In genomic region chr1:40862008-40862863, GRCh38 we compare ENCODE assay signal across 1 cellular context.
TF ChIP-seq lines count a peak whose summit lies in the region.

TSS of gene CITED4 (minus strand) at chr1:40862363. CDS start at chr1:40862127, 236 bp downstream.

TF ChIP-seq in HepG2, 621 proteins besides CTCF, POLR2A, EP300 and RAD21 (continued from another document and continues in another):
- no peak for TF ChIP-seq SIX1 (CRISPR knock-in tag; IDR thresholded peaks at IDR 0.05; ENCODE audit: borderline replicate concordance)
- no peak for TF ChIP-seq RBAK (CRISPR knock-in tag; IDR thresholded peaks at IDR 0.05)
- no peak for TF ChIP-seq ZBTB7A (CRISPR knock-in tag; IDR thresholded peaks at IDR 0.05)
- TF ChIP-seq CEBPB (IDR thresholded peaks at IDR 0.05; ENCODE audit: borderline replicate concordance, low read depth, low read length): no peak
- no peak for TF ChIP-seq ZNF512B (CRISPR knock-in tag; IDR thresholded peaks at IDR 0.05; ENCODE audit: borderline replicate concordance)
- TF ChIP-seq TCF7L2 (IDR thresholded peaks at IDR 0.05; ENCODE audit: low read depth, low read length): no peak
- peak; percentile 48; the same call in 1 of the 2 replicates for TF ChIP-seq TBX2 (CRISPR knock-in tag; IDR thresholded peaks at IDR 0.05; ENCODE audit: borderline replicate concordance)
- TF ChIP-seq ZNF496 (CRISPR knock-in tag; IDR thresholded peaks at IDR 0.05; ENCODE audit: insufficient replicate concordance): no peak
- no peak for TF ChIP-seq ZFAT (CRISPR knock-in tag; conservative IDR thresholded peaks at IDR 0.05)
- peak; percentile 79 for TF ChIP-seq PATZ1 (CRISPR knock-in tag; IDR thresholded peaks at IDR 0.05)
- peak; percentile 71; the same call in 1 of the 2 replicates for TF ChIP-seq ZNF580 (CRISPR knock-in tag; IDR thresholded peaks at IDR 0.05; ENCODE audit: borderline replicate concordance, low read depth)
- no peak for TF ChIP-seq ZNF710 (CRISPR knock-in tag; IDR thresholded peaks at IDR 0.05; ENCODE audit: borderline replicate concordance)
- no peak for TF ChIP-seq REL (CRISPR knock-in tag; conservative IDR thresholded peaks at IDR 0.05)
- 0 out of 2 replicates have a peak, but pooled peaks have one; percentile 30 for TF ChIP-seq SALL2 (CRISPR knock-in tag; IDR thresholded peaks at IDR 0.05)
- no peak for TF ChIP-seq IRF1 (CRISPR knock-in tag; IDR thresholded peaks at IDR 0.05; ENCODE audit: low read depth)
- no peak for TF ChIP-seq SNAI1 (CRISPR knock-in tag; IDR thresholded peaks at IDR 0.05; ENCODE audit: borderline replicate concordance)
- no peak for TF ChIP-seq ZBTB3 (CRISPR knock-in tag; IDR thresholded peaks at IDR 0.05; ENCODE audit: borderline replicate concordance, low read depth)
- no peak for TF ChIP-seq MEF2D (CRISPR knock-in tag; IDR thresholded peaks at IDR 0.05)
- no peak for TF ChIP-seq SNRNP70 (IDR thresholded peaks at IDR 0.05; ENCODE audit: low read depth, low read length)
- peak; percentile 55; the same call in 1 of the 2 replicates for TF ChIP-seq ZNF501 (CRISPR knock-in tag; IDR thresholded peaks at IDR 0.05)
- no peak for TF ChIP-seq ZNF577 (CRISPR knock-in tag; IDR thresholded peaks at IDR 0.05; ENCODE audit: borderline replicate concordance, low read depth)
- no peak for TF ChIP-seq SRSF4 (IDR thresholded peaks at IDR 0.05; ENCODE audit: low read depth, low read length, poor library complexity, severe bottlenecking)
- no peak for TF ChIP-seq TARDBP (CRISPR knock-in tag; IDR thresholded peaks at IDR 0.05)
- no peak for TF ChIP-seq ZBTB39 (CRISPR knock-in tag; IDR thresholded peaks at IDR 0.05)
- no peak for TF ChIP-seq PREB (CRISPR knock-in tag; IDR thresholded peaks at IDR 0.05)
- no peak for TF ChIP-seq KAT7 (CRISPR knock-in tag; IDR thresholded peaks at IDR 0.05; ENCODE audit: borderline replicate concordance)
- no peak for TF ChIP-seq ZNF484 (CRISPR knock-in tag; IDR thresholded peaks at IDR 0.05; ENCODE audit: borderline replicate concordance, low read depth)
- peak; percentile 36; the same call in 1 of the 2 replicates for TF ChIP-seq ZNF232 (CRISPR knock-in tag; IDR thresholded peaks at IDR 0.05; ENCODE audit: borderline replicate concordance)
- peak; percentile 48; the same call in 1 of the 2 replicates for TF ChIP-seq NKX3-1 (CRISPR knock-in tag; IDR thresholded peaks at IDR 0.05)
- no peak for TF ChIP-seq YEATS2 (CRISPR knock-in tag; IDR thresholded peaks at IDR 0.05; ENCODE audit: borderline replicate concordance)
- 0 out of 2 replicates have a peak, but pooled peaks have one; percentile 39 for TF ChIP-seq IRX3 (CRISPR knock-in tag; IDR thresholded peaks at IDR 0.05; ENCODE audit: borderline replicate concordance, low read depth)
- TF ChIP-seq PRDM10 (CRISPR knock-in tag; IDR thresholded peaks at IDR 0.05; ENCODE audit: low read depth): no peak
- TF ChIP-seq CSRNP1 (CRISPR knock-in tag; IDR thresholded peaks at IDR 0.05): no peak
- no peak for TF ChIP-seq ZNF350 (CRISPR knock-in tag; IDR thresholded peaks at IDR 0.05; ENCODE audit: borderline replicate concordance, low read depth)
- TF ChIP-seq FOXK2 (IDR thresholded peaks at IDR 0.05): no peak
- no peak for TF ChIP-seq SMAD9 (CRISPR knock-in tag; IDR thresholded peaks at IDR 0.05)
- no peak for TF ChIP-seq ZNF724P (CRISPR knock-in tag; IDR thresholded peaks at IDR 0.05; ENCODE audit: borderline replicate concordance)
- no peak for TF ChIP-seq ZC3H4 (CRISPR knock-in tag; IDR thresholded peaks at IDR 0.05; ENCODE audit: borderline replicate concordance)
- no peak; the same call in 1 of the 2 replicates for TF ChIP-seq CREB3 (CRISPR knock-in tag; IDR thresholded peaks at IDR 0.05)
- no peak for TF ChIP-seq ZNF605 (CRISPR knock-in tag; IDR thresholded peaks at IDR 0.05)
- no peak; the same call in 1 of the 2 replicates for TF ChIP-seq ZNF782 (CRISPR knock-in tag; IDR thresholded peaks at IDR 0.05; ENCODE audit: borderline replicate concordance)
- TF ChIP-seq CCDC6 (CRISPR knock-in tag; IDR thresholded peaks at IDR 0.05): peak; percentile 77
- TF ChIP-seq KAT2B (IDR thresholded peaks at IDR 0.05; ENCODE audit: borderline replicate concordance, low read depth, low read length): no peak
- TF ChIP-seq CHD2 (IDR thresholded peaks at IDR 0.05; ENCODE audit: low read depth, low read length): no peak
- no peak for TF ChIP-seq ZZZ3 (CRISPR knock-in tag; IDR thresholded peaks at IDR 0.05; ENCODE audit: borderline replicate concordance)
- TF ChIP-seq MLLT10 (CRISPR knock-in tag; IDR thresholded peaks at IDR 0.05): no peak
- 0 out of 2 replicates have a peak, but pooled peaks have one; percentile 17 for TF ChIP-seq ZNF337 (CRISPR knock-in tag; IDR thresholded peaks at IDR 0.05; ENCODE audit: borderline replicate concordance, low read depth)
- TF ChIP-seq ZNF547 (CRISPR knock-in tag; IDR thresholded peaks at IDR 0.05): no peak
- no peak for TF ChIP-seq ZNF260 (CRISPR knock-in tag; IDR thresholded peaks at IDR 0.05; ENCODE audit: borderline replicate concordance, low read depth)
